8 cellular contexts compared by ENCODE assay signal in genomic region chr14:21300892-21301291, GRCh38. TPM values are rescaled to one million over a fixed set of nuclear protein-coding genes. Genes with fewer than 3 reads are reported as not detected.
DNase-seq lines count a peak whose midpoint lies in the region; ATAC-seq, FAIRE-seq and TF ChIP-seq lines count a peak whose summit lies in the region.

No MANE protein-coding gene starts in this region.

- H3K27me3 Mint-ChIP-seq in stimulated activated naive B cell treated with anti-CD40 and anti-IgM and Interleukin-4, amounts not matched to agents 10 μg/mL and 1 μg/mL and 100 μg/mL, for 72 hours, result no peaks in the 10 kb centered on the region

- DNase-seq in GM12864 (ENCODE audit: low read depth), result no peak
- peak; percentile 67 for DNase-seq in NCI-H748 (lab: John Stamatoyannopoulos, UW; ENCODE audit: unreplicated experiment)
- no peak for DNase-seq in astrocyte of the cerebellum (ENCODE audit: low read depth)
- DNase-seq in left colon, result peak in 1 of 2 donors; percentile 37
- peak; percentile 9 for DNase-seq in stimulated activated naive B cell treated with anti-CD40 and anti-IgM and Interleukin-4, amounts not matched to agents 10 μg/mL and 1 μg/mL and 100 μg/mL, for 72 hours
- DNase-seq in RCC 7860 (ENCODE audit: low spot score), result no peak

- in situ Hi-C loops in astrocyte of the cerebellum (cut with HindIII; ENCODE audit: low sequenced_read_pairs), result no loop called here

- H3K4me3 ChIP-seq in GM12864 (ENCODE audit: low read depth, low read length) (peak overlapping the region; percentile 49), astrocyte of the cerebellum (ENCODE audit: low read depth, low read length) (peak overlapping the region; percentile 12)

- TF ChIP-seq CTCF in GM12864 (IDR thresholded peaks at IDR 0.05; ENCODE audit: low read depth, low read length, missing control alignments), result peak; percentile 9
- TF ChIP-seq CTCF in astrocyte of the cerebellum (IDR thresholded peaks at IDR 0.05; ENCODE audit: low read depth, low read length, missing control alignments), result no peak

- ATAC-seq in left colon (peak; percentile 64), HG03097 (IDR thresholded peaks at IDR 0.05; ENCODE audit: low FRiP score, unreplicated experiment) (no peak), HG02970 (IDR thresholded peaks at IDR 0.05; ENCODE audit: low FRiP score, unreplicated experiment) (no peak)
- peak; percentile 72 to 76 for ATAC-seq in stimulated activated naive B cell treated with anti-CD40 and anti-IgM and Interleukin-4, amounts not matched to agents 10 μg/mL and 1 μg/mL and 100 μg/mL, for 72 hours (replicated peaks)

- intact Hi-C loops in left colon (cut with DNase I, micrococcal nuclease), result no loop called here

- peak overlapping the region; percentile 77 to 82 for H3K4me3 Mint-ChIP-seq in stimulated activated naive B cell treated with anti-CD40 and anti-IgM and Interleukin-4, amounts not matched to agents 10 μg/mL and 1 μg/mL and 100 μg/mL, for 72 hours

- no peaks in the 10 kb centered on the region for H3K36me3 Mint-ChIP-seq in stimulated activated naive B cell treated with anti-CD40 and anti-IgM and Interleukin-4, amounts not matched to agents 10 μg/mL and 1 μg/mL and 100 μg/mL, for 72 hours

- peak overlapping the region; percentile 56 for H3K27ac Mint-ChIP-seq in stimulated activated naive B cell treated with anti-CD40 and anti-IgM and Interleukin-4, amounts not matched to agents 10 μg/mL and 1 μg/mL and 100 μg/mL, for 72 hours

- H3K9me3 Mint-ChIP-seq in stimulated activated naive B cell treated with anti-CD40 and anti-IgM and Interleukin-4, amounts not matched to agents 10 μg/mL and 1 μg/mL and 100 μg/mL, for 72 hours, result no peaks in the 10 kb centered on the region

- peaks cover 10 to 16% of the 10 kb centered on the region in 2 donors for H3K4me1 Mint-ChIP-seq in stimulated activated naive B cell treated with anti-CD40 and anti-IgM and Interleukin-4, amounts not matched to agents 10 μg/mL and 1 μg/mL and 100 μg/mL, for 72 hours

- no peak for FAIRE-seq in RCC 7860 (lab: Jason Lieb, UNC)

RNA-seq across cellular contexts. Expression of gene RPGRIP1, which starts 21.0 kb away (rescaled TPM):
- total RNA-seq in left colon, result under 1 TPM in 1 of 2 donors, not detected in 1; 0.17 TPM

RNA-seq across cellular contexts. Expression of gene HNRNPC, which starts 31.6 kb away (rescaled TPM):
- 100 to 1,000 TPM; 251 to 271 TPM for total RNA-seq in left colon

Comparison
In these comparisons a context has a peak if more than half of its experiments do, and no peak if none do; other contexts are left out.
1. DNase-seq: peak in NCI-H748 (single experiment) and stimulated activated naive B cell treated with anti-CD40 and anti-IgM and Interleukin-4, amounts not matched to agents 10 μg/mL and 1 μg/mL and 100 μg/mL, for 72 hours (single experiment); none in GM12864 (single experiment), astrocyte of the cerebellum (single experiment) and RCC 7860 (single experiment).
2. ATAC-seq: peak in left colon (single experiment) and stimulated activated naive B cell treated with anti-CD40 and anti-IgM and Interleukin-4, amounts not matched to agents 10 μg/mL and 1 μg/mL and 100 μg/mL, for 72 hours (2 of 2); none in HG03097 (single experiment) and HG02970 (single experiment).